ENCODE assay signal across 29 cellular contexts in genomic region chr5:83022334-83022733, GRCh38.
"Had no signal": no experiment of that assay in that cellular context is flagged by ENCODE, and none has a peak within 500 bp of the region (broad histone marks: within the 10 kb centered on the region; RNA-seq: fewer than 3 reads in every experiment).

No MANE protein-coding gene starts in this region.

- H3K4me2 ChIP-seq: smooth muscle cell had no signal

- H3K4me3 Mint-ChIP-seq: dendritic cell treated with granulocyte-macrophage colony-stimulating factor and Interleukin-4, amounts not matched to agents 40 ng/mL and 50 ng/mL, for 4 days; naive thymus-derived CD8-positive, alpha-beta T cell; nephron progenitor cell; stimulated activated naive CD8-positive, alpha-beta T cell treated with anti-CD3 and anti-CD28 coated beads, Interleukin-15, amount 100 ng/mL, for 72 hours had no signal

- H3K4me3 ChIP-seq: colonic mucosa, esophagus muscularis mucosa, gastroesophageal sphincter, heart right ventricle, left lung, prostate gland, right atrium auricular region, smooth muscle cell, suprapubic skin, transverse colon, vagina had no signal

- H3K9me3 ChIP-seq: colonic mucosa, esophagus muscularis mucosa, gastroesophageal sphincter, heart right ventricle, left lung, prostate gland, right atrium auricular region, suprapubic skin, transverse colon, vagina had no signal

- H3K36me3 ChIP-seq: colonic mucosa, esophagus muscularis mucosa, gastroesophageal sphincter, heart right ventricle, left lung, prostate gland, right atrium auricular region, suprapubic skin, transverse colon, vagina had no signal

- ATAC-seq: foreskin keratinocyte; gastroesophageal sphincter; heart right ventricle; left cardiac atrium; left lung; naive thymus-derived CD8-positive, alpha-beta T cell; sciatic nerve; stimulated activated naive CD8-positive, alpha-beta T cell treated with anti-CD3 and anti-CD28 coated beads, Interleukin-15, amount 100 ng/mL, for 72 hours had no signal

- H3K27me3 ChIP-seq: colonic mucosa, esophagus muscularis mucosa, foreskin keratinocyte, gastroesophageal sphincter, heart right ventricle, left lung, right atrium auricular region, suprapubic skin, transverse colon, vagina had no signal

- H3K4me1 Mint-ChIP-seq: stimulated activated naive CD8-positive, alpha-beta T cell treated with anti-CD3 and anti-CD28 coated beads, Interleukin-15, amount 100 ng/mL, for 72 hours had no signal

- H3K27ac ChIP-seq: colonic mucosa, esophagus muscularis mucosa, foreskin keratinocyte, gastroesophageal sphincter, heart right ventricle, left lung, prostate gland, right atrium auricular region, suprapubic skin, transverse colon, vagina had no signal

- H3K27me3 Mint-ChIP-seq: dendritic cell treated with granulocyte-macrophage colony-stimulating factor and Interleukin-4, amounts not matched to agents 40 ng/mL and 50 ng/mL, for 4 days; stimulated activated naive CD8-positive, alpha-beta T cell treated with anti-CD3 and anti-CD28 coated beads, Interleukin-15, amount 100 ng/mL, for 72 hours had no signal

- H3K27ac Mint-ChIP-seq: dendritic cell treated with granulocyte-macrophage colony-stimulating factor and Interleukin-4, amounts not matched to agents 40 ng/mL and 50 ng/mL, for 4 days; naive thymus-derived CD8-positive, alpha-beta T cell; nephron progenitor cell; stimulated activated naive CD8-positive, alpha-beta T cell treated with anti-CD3 and anti-CD28 coated beads, Interleukin-15, amount 100 ng/mL, for 72 hours had no signal

- H3K4me1 ChIP-seq: colonic mucosa, esophagus muscularis mucosa, foreskin keratinocyte, gastroesophageal sphincter, left lung, prostate gland, right atrium auricular region, transverse colon, vagina had no signal

- FAIRE-seq: endothelial cell of umbilical vein, islet of Langerhans had no signal

- DNase-seq: colonic mucosa; effector CD8-positive, alpha-beta T cell; foreskin keratinocyte; heart right ventricle; hippocampal formation; left cardiac atrium; left lung; mesenchymal stem cell; naive thymus-derived CD8-positive, alpha-beta T cell; nephron progenitor cell; nucleus accumbens; stimulated activated CD4-positive, alpha-beta T cell treated with anti-CD3 and anti-CD28 coated beads, Interleukin-12 subunit alpha, Interleukin-12 subunit beta, amount 100 ng/mL, for 4 hours; stimulated activated CD4-positive, alpha-beta T cell treated with anti-CD3 and anti-CD28 coated beads, Interleukin-1b, Interleukin-23, amount 100 ng/mL, for 48 hours; stimulated activated CD4-positive, alpha-beta T cell treated with anti-CD3 and anti-CD28 coated beads, Interleukin-4, amount 100 ng/mL, for 1 hour; stimulated activated CD8-positive, alpha-beta memory T cell treated with anti-CD3 and anti-CD28 coated beads, Interleukin-4, amount 100 ng/mL, for 48 hours; stimulated activated naive CD4-positive, alpha-beta T cell; stimulated activated naive CD8-positive, alpha-beta T cell treated with anti-CD3 and anti-CD28 coated beads, Interleukin-15, amount 100 ng/mL, for 72 hours; transverse colon had no signal
